In genomic region chr10:10942441-10942840, GRCh38 we compare ENCODE assay signal across 25 cellular contexts.
"Had no signal": no experiment of that assay in that cellular context is flagged by ENCODE, and none has a peak within 500 bp of the region (broad histone marks: within the 10 kb centered on the region; RNA-seq: fewer than 3 reads in every experiment).

No MANE protein-coding gene starts in this region.

- H3K4me3 Mint-ChIP-seq: activated CD4-positive, alpha-beta T cell treated with anti-CD3 and anti-CD28 coated beads, Interleukin-2, amount 10 ng/mL, durations not matched to agents 7 days and 5 days; activated CD8-positive, alpha-beta memory T cell treated with anti-CD3 and anti-CD28 coated beads, Interleukin-2, amount 10 ng/mL, durations not matched to agents 7 days and 5 days; activated CD8-positive, alpha-beta T cell treated with anti-CD3 and anti-CD28 coated beads for 36 hours; activated naive CD8-positive, alpha-beta T cell treated with anti-CD3 and anti-CD28 coated beads, Interleukin-2, amount 50 U/mL, for 24 hours; immature natural killer cell; natural killer cell; stimulated activated memory B cell treated with anti-CD40 and anti-IgM and Interleukin-4, amounts not matched to agents 10 μg/mL and 1 μg/mL and 100 μg/mL, for 72 hours had no signal

- DNase-seq: activated CD4-positive, alpha-beta T cell treated with anti-CD3 and anti-CD28 coated beads, Interleukin-2, amount 10 ng/mL, durations not matched to agents 7 days and 5 days; activated CD4-positive, CD25-positive, alpha-beta regulatory T cell treated with anti-CD3 and anti-CD28 coated beads, Interleukin-2, amount 50 U/mL, for 72 hours; activated CD8-positive, alpha-beta memory T cell treated with anti-CD3 and anti-CD28 coated beads, Interleukin-2, amount 10 ng/mL, durations not matched to agents 7 days and 5 days; activated CD8-positive, alpha-beta T cell treated with anti-CD3 and anti-CD28 coated beads for 36 hours; activated gamma-delta T cell; activated naive CD4-positive, alpha-beta T cell treated with anti-CD3 and anti-CD28 coated beads, Interleukin-2, amount 50 U/mL, for 16 hours; activated naive CD8-positive, alpha-beta T cell treated with anti-CD3 and anti-CD28 coated beads, Interleukin-2, amount 50 U/mL, for 24 hours; activated T-cell treated with anti-CD3 and anti-CD28 coated beads for 4 hours; anterior cingulate cortex; cerebellar nuclear complex; foreskin melanocyte; immature natural killer cell; kidney glomerular epithelial cell; left lung; natural killer cell; stimulated activated CD4-positive, alpha-beta T cell treated with anti-CD3 and anti-CD28 coated beads, Interleukin-15, amount 100 ng/mL, for 24 hours; stomach; trophoblast cell; uterus; WERI-Rb-1 had no signal

- H3K27ac Mint-ChIP-seq: activated CD4-positive, alpha-beta T cell treated with anti-CD3 and anti-CD28 coated beads, Interleukin-2, amount 10 ng/mL, durations not matched to agents 7 days and 5 days; activated CD8-positive, alpha-beta memory T cell treated with anti-CD3 and anti-CD28 coated beads, Interleukin-2, amount 10 ng/mL, durations not matched to agents 7 days and 5 days; activated CD8-positive, alpha-beta T cell treated with anti-CD3 and anti-CD28 coated beads for 36 hours; activated naive CD8-positive, alpha-beta T cell treated with anti-CD3 and anti-CD28 coated beads, Interleukin-2, amount 50 U/mL, for 24 hours; immature natural killer cell; natural killer cell; stimulated activated memory B cell treated with anti-CD40 and anti-IgM and Interleukin-4, amounts not matched to agents 10 μg/mL and 1 μg/mL and 100 μg/mL, for 72 hours had no signal

- H3K4me3 ChIP-seq: coronary artery, left lung, smooth muscle cell, stomach, uterus had no signal

- H3K4me1 ChIP-seq: left lung, stomach, uterus had no signal

- H3K27me3 ChIP-seq: left lung, stomach, uterus had no signal

- H3K9me3 ChIP-seq: uterus had no signal

- H3K36me3 ChIP-seq: left lung, stomach, uterus, WERI-Rb-1 had no signal

- H3K4me2 ChIP-seq: smooth muscle cell had no signal

- H3K36me3 Mint-ChIP-seq: activated CD8-positive, alpha-beta memory T cell treated with anti-CD3 and anti-CD28 coated beads, Interleukin-2, amount 10 ng/mL, durations not matched to agents 7 days and 5 days; immature natural killer cell; natural killer cell; stimulated activated memory B cell treated with anti-CD40 and anti-IgM and Interleukin-4, amounts not matched to agents 10 μg/mL and 1 μg/mL and 100 μg/mL, for 72 hours had no signal

- FAIRE-seq: TTC549 had no signal

- H3K9me3 Mint-ChIP-seq: activated CD4-positive, alpha-beta T cell treated with anti-CD3 and anti-CD28 coated beads, Interleukin-2, amount 10 ng/mL, durations not matched to agents 7 days and 5 days; natural killer cell had no signal

- ATAC-seq: activated CD8-positive, alpha-beta memory T cell treated with anti-CD3 and anti-CD28 coated beads, Interleukin-2, amount 10 ng/mL, durations not matched to agents 7 days and 5 days; activated CD8-positive, alpha-beta T cell treated with anti-CD3 and anti-CD28 coated beads for 36 hours; activated naive CD8-positive, alpha-beta T cell treated with anti-CD3 and anti-CD28 coated beads, Interleukin-2, amount 50 U/mL, for 24 hours; left lung; natural killer cell; sciatic nerve; stimulated activated memory B cell treated with anti-CD40 and anti-IgM and Interleukin-4, amounts not matched to agents 10 μg/mL and 1 μg/mL and 100 μg/mL, for 72 hours had no signal

- H3K27ac ChIP-seq: coronary artery, left lung, stomach, uterus, WERI-Rb-1 had no signal

- H3K4me1 Mint-ChIP-seq: activated CD4-positive, alpha-beta T cell treated with anti-CD3 and anti-CD28 coated beads, Interleukin-2, amount 10 ng/mL, durations not matched to agents 7 days and 5 days; activated CD8-positive, alpha-beta memory T cell treated with anti-CD3 and anti-CD28 coated beads, Interleukin-2, amount 10 ng/mL, durations not matched to agents 7 days and 5 days; activated naive CD8-positive, alpha-beta T cell treated with anti-CD3 and anti-CD28 coated beads, Interleukin-2, amount 50 U/mL, for 24 hours; immature natural killer cell; natural killer cell; stimulated activated memory B cell treated with anti-CD40 and anti-IgM and Interleukin-4, amounts not matched to agents 10 μg/mL and 1 μg/mL and 100 μg/mL, for 72 hours had no signal
